24 cellular contexts compared by ENCODE assay signal in genomic region chr12:47025349-47025748, GRCh38.
"Had no signal": no experiment of that assay in that cellular context is flagged by ENCODE, and none has a peak within 500 bp of the region (broad histone marks: within the 10 kb centered on the region; RNA-seq: fewer than 3 reads in every experiment).

No MANE protein-coding gene starts in this region.

- H3K27me3 ChIP-seq: stomach, testis, thyroid gland, tibial artery, tibial nerve, transverse colon, upper lobe of left lung, upper lobe of right lung, uterus, vagina had no signal

- H3K27ac ChIP-seq: stomach, suprapubic skin, testis, thoracic aorta, thyroid gland, tibial artery, tibial nerve, transverse colon, upper lobe of left lung, upper lobe of right lung, uterus, vagina had no signal

- H3K4me3 ChIP-seq: stomach, suprapubic skin, testis, thoracic aorta, thyroid gland, tibial artery, tibial nerve, transverse colon, upper lobe of left lung, upper lobe of right lung, uterus, vagina had no signal

- H3K4me1 ChIP-seq: stomach, suprapubic skin, testis, thyroid gland, tibial nerve, transverse colon, upper lobe of left lung, upper lobe of right lung, vagina had no signal

- H3K9me3 ChIP-seq: stomach, suprapubic skin, testis, thoracic aorta, thyroid gland, tibial artery, tibial nerve, transverse colon, upper lobe of left lung, upper lobe of right lung, uterus, vagina had no signal

- H3K36me3 ChIP-seq: stomach, suprapubic skin, thoracic aorta, thyroid gland, tibial artery, tibial nerve, transverse colon, upper lobe of left lung, upper lobe of right lung, uterus, vagina had no signal

- DNase-seq: stimulated activated CD4-positive, alpha-beta T cell treated with anti-CD3 and anti-CD28 coated beads, Interleukin-2, amount 100 ng/mL, for 48 hours; stimulated activated CD4-positive, alpha-beta T cell treated with anti-CD3 and anti-CD28 coated beads, Interleukin-4, amount 100 ng/mL, for 1 hour; stimulated activated CD4-positive, alpha-beta T cell treated with anti-CD3 and anti-CD28 coated beads, Interleukin-4, amount 100 ng/mL, for 24 hours; stimulated activated CD4-positive, alpha-beta T cell treated with anti-CD3 and anti-CD28 coated beads, Interleukin-4, amount 100 ng/mL, for 4 hours; stimulated activated CD8-positive, alpha-beta memory T cell treated with anti-CD3 and anti-CD28 coated beads, Interleukin-4, amount 100 ng/mL, for 48 hours; stimulated activated naive B cell treated with anti-CD40 and anti-IgM and Interleukin-4, amounts not matched to agents 10 μg/mL and 1 μg/mL and 100 μg/mL, for 72 hours; stimulated activated naive CD4-positive, alpha-beta T cell; stimulated activated naive CD4-positive, alpha-beta T cell treated with Interleukin-2 at 50 U/mL for 16 hours; stimulated activated naive CD8-positive, alpha-beta T cell treated with anti-CD3 and anti-CD28 coated beads, Interleukin-15, amount 100 ng/mL, for 72 hours; stimulated activated naive CD8-positive, alpha-beta T cell treated with anti-CD3 and anti-CD28 coated beads, Interleukin-15, Interleukin-2, amounts not matched to agents 100 U/mL and 50 U/mL, for 24 hours; stomach; substantia nigra; testis; thyroid gland; tibial artery; transverse colon; trophoblast cell; upper lobe of left lung; upper lobe of right lung; uterus had no signal
